Comparison of ENCODE assay signal across 8 cellular contexts in genomic region chr12:122022393-122023338, GRCh38. TPM values are rescaled to one million over a fixed set of nuclear protein-coding genes. Genes with fewer than 3 reads are reported as not detected.
A peak's percentile ranks its signal among the peaks of the same experiment; 100 is the strongest.
DNase-seq lines count a peak whose midpoint lies in the region; ATAC-seq and TF ChIP-seq lines count a peak whose summit lies in the region.

No MANE protein-coding gene starts in this region.

- dilution Hi-C loops in IMR-90 (cut with HindIII; ENCODE audit: low sequenced_read_pairs, unreplicated experiment) = no loop called here

- H2AFZ ChIP-seq in IMR-90 (replicated peaks; ENCODE audit: low read length, poor library complexity) = peak overlapping the region; percentile 90

- TF ChIP-seq CTCF in IMR-90 (conservative IDR thresholded peaks at IDR 0.05; ENCODE audit: low read depth, low read length) (no peak), foreskin fibroblast (IDR thresholded peaks at IDR 0.05; ENCODE audit: low read depth, low read length) (no peak), nephron progenitor cell (IDR thresholded peaks at IDR 0.05) (no peak)

- H3K4ac ChIP-seq in IMR-90 (ENCODE audit: low read depth, low read length) = peak overlapping the region; percentile 65

- peaks cover 13% of the 10 kb centered on the region for H3K4me1 ChIP-seq in IMR-90 (ENCODE audit: control insufficient read depth, insufficient read depth, low read length)

- H4K5ac ChIP-seq in IMR-90 (ENCODE audit: low read depth, low read length) = no peak overlapping the region

- no peak overlapping the region for H2AK5ac ChIP-seq in IMR-90 (ENCODE audit: low read depth, low read length)

- H4K91ac ChIP-seq in IMR-90 (ENCODE audit: insufficient read depth, low read depth, low read length) = no peak overlapping the region

- H2BK5ac ChIP-seq in IMR-90 (ENCODE audit: low read depth, low read length, poor library complexity, severe bottlenecking) = peak overlapping the region; percentile 15

- no TSS peak for BruUV-seq in IMR-90 (replicated peaks; lab: Mats Ljungman, UMichigan)

- no peaks in the 10 kb centered on the region; the same call in 1 of the 2 replicates for H3K9me3 ChIP-seq in IMR-90 (ENCODE audit: control insufficient read depth, insufficient read depth, low read length)

- peak overlapping the region; percentile 90 for H3K4me3 Mint-ChIP-seq in nephron progenitor cell

- H3K27me3 Mint-ChIP-seq in nephron progenitor cell (ENCODE audit: low read depth, poor library complexity) = peaks cover 11% of the 10 kb centered on the region

- H3K9me1 ChIP-seq in IMR-90 (ENCODE audit: insufficient read depth, low read length) = peaks cover 3% of the 10 kb centered on the region

- ATAC-seq in IMR-90 (ENCODE audit: low read depth) = peak; percentile 19
- ATAC-seq in HG03025 (IDR thresholded peaks at IDR 0.05; ENCODE audit: low FRiP score, unreplicated experiment) = no peak
- ATAC-seq in HG02571 (IDR thresholded peaks at IDR 0.05; ENCODE audit: unreplicated experiment) = no peak

- peak overlapping the region; percentile 80 for H3K4me2 ChIP-seq in IMR-90 (ENCODE audit: low read depth, low read length)

- H3K9me3 Mint-ChIP-seq in nephron progenitor cell = peaks cover 30% of the 10 kb centered on the region

- H2BK15ac ChIP-seq in IMR-90 (ENCODE audit: low read depth, low read length) = no peak overlapping the region; the same call in 2 of the 3 replicates

- peak overlapping the region; percentile 30; the same call in 1 of the 2 replicates for H3K14ac ChIP-seq in IMR-90 (replicated peaks; ENCODE audit: low read depth, low read length)

- H3K27me3 ChIP-seq in IMR-90 (ENCODE audit: control insufficient read depth, insufficient read depth, low read length) = no peaks in the 10 kb centered on the region

- TF ChIP-seq RAD21 in IMR-90 (IDR thresholded peaks at IDR 0.05; ENCODE audit: low read length) = no peak

- in situ Hi-C loops in IMR-90 (cut with MboI; ENCODE audit: low sequenced_read_pairs) = no loop called here

- peak overlapping the region; percentile 66 for H3K4me3 ChIP-seq in IMR-90 (ENCODE audit: insufficient read depth, low read depth, low read length)
- peak overlapping the region; percentile 56 to 57 for H3K4me3 ChIP-seq in foreskin fibroblast (ENCODE audit: low read depth in 1 of 2, low read length in 2 of 2)

- WGBS in IMR-90 (ENCODE audit: extremely low coverage in 2 of 2, insufficient read length in 1 of 2), 2 experiments = 1% methylated on average over 34 of the region's 124 CpGs; no CpG with 5 or more reads in 1 of the 2 experiments

- H3K4me1 Mint-ChIP-seq in nephron progenitor cell = peaks cover 33% of the 10 kb centered on the region

- no peak overlapping the region for H3K18ac ChIP-seq in IMR-90 (ENCODE audit: low read depth, low read length)

- H3K27ac ChIP-seq in IMR-90 (ENCODE audit: insufficient read depth, low read length) = peak overlapping the region; percentile 41

- H2BK20ac ChIP-seq in IMR-90 (ENCODE audit: low read depth, low read length) = no peak overlapping the region

- no peaks in the 10 kb centered on the region for H3K36me3 ChIP-seq in IMR-90 (ENCODE audit: control insufficient read depth, insufficient read depth, low read length)

- 0 out of 2 replicates have a peak, but pooled peaks have one; percentile 1 for TF ChIP-seq POLR2A in IMR-90 (IDR thresholded peaks at IDR 0.05; ENCODE audit: low read depth, low read length)

- peaks cover 8% of the 10 kb centered on the region for H4K20me1 ChIP-seq in IMR-90 (ENCODE audit: insufficient read depth, low read length)

- peaks cover 30% of the 10 kb centered on the region for H3K36me3 Mint-ChIP-seq in nephron progenitor cell (ENCODE audit: low read depth)

- POLR2A ChIA-PET in IMR-90 (lab: Charles Lee; ENCODE audit: unreplicated experiment) = interaction anchor here (0.6 kb wide), 1 partner anchor 26 kb away, joined by 3 read pairs; no protein-coding TSS in a partner anchor

- peaks cover 16 to 44% of the 10 kb centered on the region in 2 experiments for H3K79me1 ChIP-seq in IMR-90 (ENCODE audit: low read depth in 1 of 2, low read length in 2 of 2)

- peak overlapping the region; percentile 54 for H3K9ac ChIP-seq in IMR-90 (ENCODE audit: low read depth, low read length)

- intact Hi-C loops in IMR-90 (cut with micrococcal nuclease) = loop anchor here (1.0 to 5.0 kb wide), 3 partner anchors 68 to 225 kb away; no protein-coding TSS in a partner anchor

- H2BK120ac ChIP-seq in IMR-90 (ENCODE audit: low read depth, low read length) = no peak overlapping the region

- H2AK9ac ChIP-seq in IMR-90 (replicated peaks; ENCODE audit: low read depth, low read length, poor library complexity) = peak overlapping the region; percentile 92

- H3K56ac ChIP-seq in IMR-90 (ENCODE audit: extremely low read depth, insufficient read depth, low read length) = 0 out of 2 replicates have a peak overlapping the region, but pooled peaks have one; percentile 28

- CTCF ChIA-PET in IMR-90 (lab: Yijun Ruan, JAX) = interaction anchor here (0.6 kb wide), 1 partner anchor 20 kb away, joined by 4 read pairs; no protein-coding TSS in a partner anchor

- no peak overlapping the region for H3K23ac ChIP-seq in IMR-90 (ENCODE audit: low read depth, low read length)

- peak overlapping the region; percentile 68 for H3K27ac Mint-ChIP-seq in nephron progenitor cell

- DNase-seq in D341Med (ENCODE audit: low spot score) (peak; percentile 85), IMR-90 (no peak), activated T-helper 1 cell treated with Interleukin-2 at 50 U/mL for 16 hours (ENCODE audit: low read depth) (peak; percentile 8), foreskin fibroblast (peak in 1 of 2 donors; percentile 56), nephron progenitor cell (peak; percentile 60), NCI-H187 (lab: John Stamatoyannopoulos, UW) (no peak)

- peak overlapping the region; percentile 56 to 64; a peak in 3 of 4 replicates for H4K8ac ChIP-seq in IMR-90 (ENCODE audit: low read depth in 2 of 2, low read length in 2 of 2)

TF ChIP-seq in IMR-90, 13 proteins besides CTCF, POLR2A, EP300 and RAD21:
- TF ChIP-seq CHD1 (IDR thresholded peaks at IDR 0.05; ENCODE audit: low read depth, low read length) = no peak
- TF ChIP-seq MXI1 (IDR thresholded peaks at IDR 0.05; ENCODE audit: borderline replicate concordance, low read depth, low read length) = no peak
- TF ChIP-seq RCOR1 (IDR thresholded peaks at IDR 0.05; ENCODE audit: insufficient replicate concordance, low read length) = no peak
- no peak for TF ChIP-seq SMC3 (IDR thresholded peaks at IDR 0.05; ENCODE audit: low read depth, low read length)
- TF ChIP-seq CEBPB (IDR thresholded peaks at IDR 0.05; ENCODE audit: low read depth, low read length) = no peak
- no peak for TF ChIP-seq USF2 (IDR thresholded peaks at IDR 0.05; ENCODE audit: low read depth, low read length)
- no peak for TF ChIP-seq MAFK (IDR thresholded peaks at IDR 0.05; ENCODE audit: low read depth, low read length)
- TF ChIP-seq FOS (IDR thresholded peaks at IDR 0.05; ENCODE audit: low read depth, low read length) = no peak
- no peak for TF ChIP-seq RFX5 (IDR thresholded peaks at IDR 0.05; ENCODE audit: low read depth, low read length)
- TF ChIP-seq MAZ (IDR thresholded peaks at IDR 0.05; ENCODE audit: borderline replicate concordance, low read depth, low read length) = no peak

RNA-seq across cellular contexts. Expression of gene BCL7A, which starts 1.0 kb away (rescaled TPM):
- total RNA-seq in IMR-90 (2012; rRNA removed) = 5.6 and 6.1 TPM in 2 replicates
- polyA plus RNA-seq in IMR-90 (2012; rRNA removed) = 7.9 and 8.6 TPM in 2 replicates
- 6.7 and 7.3 TPM in 2 replicates for polyA plus RNA-seq in IMR-90 (2012; cell fraction: cytosol; rRNA removed)
- polyA plus RNA-seq in IMR-90 (2012; cell fraction: nucleus; rRNA removed; ENCODE audit: low replicate concordance) = 6.3 and 6.4 TPM in 2 replicates

RNA-seq across cellular contexts. Expression of gene MLXIP, which starts 55.9 kb away (rescaled TPM):
- 2.7 and 3.1 TPM in 2 replicates for total RNA-seq in IMR-90 (2012; rRNA removed)
- 9.5 and 10.8 TPM in 2 replicates for polyA plus RNA-seq in IMR-90 (2012; rRNA removed)
- 5.9 and 8.8 TPM in 2 replicates for polyA plus RNA-seq in IMR-90 (2012; cell fraction: cytosol; rRNA removed)
- 29.1 and 35.2 TPM in 2 replicates for polyA plus RNA-seq in IMR-90 (2012; cell fraction: nucleus; rRNA removed; ENCODE audit: low replicate concordance)

Comparison
In these comparisons a context has a peak if more than half of its experiments do, and no peak if none do; other contexts are left out.
1. DNase-seq: peak in D341Med (single experiment), activated T-helper 1 cell treated with Interleukin-2 at 50 U/mL for 16 hours (single experiment) and nephron progenitor cell (single experiment); none in IMR-90 (single experiment) and NCI-H187 (0 of 2).